In the genomic region with DNA sequence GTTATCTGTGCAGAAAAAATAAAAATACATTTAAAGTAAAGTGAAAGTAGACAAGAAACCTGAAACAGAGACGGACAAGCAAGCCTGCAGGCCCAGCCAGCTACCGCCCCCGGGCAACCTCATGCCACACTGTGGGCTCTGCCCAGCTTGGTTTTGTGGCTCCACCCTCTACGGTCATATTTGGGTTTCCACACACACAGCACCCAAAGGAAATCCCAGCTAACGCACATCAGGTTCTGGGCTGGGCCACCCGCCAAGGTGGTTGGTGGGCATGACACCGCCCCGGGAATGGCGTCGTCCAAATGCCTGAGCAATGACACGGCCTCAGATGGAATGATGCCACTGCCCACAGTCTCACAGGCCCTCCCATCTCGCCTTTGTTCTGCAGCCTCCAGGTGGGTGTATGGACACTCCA, we compare ENCODE assay signal across 9 cellular contexts. TPM values are rescaled to one million over a fixed set of nuclear protein-coding genes. Genes with fewer than 3 reads are reported as not detected.
DNase-seq lines count a peak whose midpoint lies in the region; ATAC-seq and TF ChIP-seq lines count a peak whose summit lies in the region.
"Had no signal": no experiment of that assay in that cellular context is flagged by ENCODE, and none has a peak within 500 bp of the region (broad histone marks: within the 10 kb centered on the region; RNA-seq: fewer than 3 reads in every experiment).

No MANE protein-coding gene starts in this region.

- no peaks in the 10 kb centered on the region for H3K79me2 ChIP-seq in Karpas-422 (ENCODE audit: low read length)

- H3K9me2 ChIP-seq in Karpas-422 (replicated peaks; ENCODE audit: insufficient read depth, low read length): no peaks in the 10 kb centered on the region

- H3K27me3 ChIP-seq in Karpas-422 (ENCODE audit: low read length): no peaks in the 10 kb centered on the region

- H4K20me1 ChIP-seq in Karpas-422 (ENCODE audit: insufficient read depth, low read depth, low read length): no peaks in the 10 kb centered on the region

- no peak overlapping the region for H3K9ac ChIP-seq in Karpas-422 (ENCODE audit: low read length)

- H3K4me3 ChIP-seq in fibroblast of mammary gland (ENCODE audit: control insufficient read depth, low read depth, low read length) (no peak overlapping the region), Karpas-422 (ENCODE audit: low read length) (no peak overlapping the region)

- no peaks in the 10 kb centered on the region for H3K9me3 ChIP-seq in Karpas-422 (ENCODE audit: low read length)

- no peak overlapping the region for H3K27ac ChIP-seq in Karpas-422 (ENCODE audit: low read length)
- H3K27ac ChIP-seq: VCaP had no signal

- no peak for TF ChIP-seq CTCF in fibroblast of mammary gland (conservative IDR thresholded peaks at IDR 0.05; ENCODE audit: control insufficient read depth, insufficient read depth, low read depth, low read length)

- DNase-seq in HS-5 (ENCODE audit: low read depth) (peak; percentile 94), fibroblast of mammary gland (ENCODE audit: low read depth) (peak; percentile 68), Karpas-422 (no peak), NCI-H2081 (lab: John Stamatoyannopoulos, UW) (no peak)
- DNase-seq in activated CD8-positive, alpha-beta memory T cell treated with anti-CD3 and anti-CD28 coated beads for 24 hours: peak; percentile 79
- DNase-seq in stimulated activated CD8-positive, alpha-beta memory T cell treated with anti-CD3 and anti-CD28 coated beads, Interleukin-15, amount 100 ng/mL, for 4 hours (ENCODE audit: low read depth in 2 of 2): peak; percentile 31 to 43

- H3K4me2 ChIP-seq in Karpas-422 (ENCODE audit: low read depth, low read length, poor library complexity, severe bottlenecking): no peak overlapping the region

- ATAC-seq in GM18858 (IDR thresholded peaks at IDR 0.05; ENCODE audit: unreplicated experiment): no peak
- ATAC-seq in HG02763 (IDR thresholded peaks at IDR 0.05; ENCODE audit: unreplicated experiment): no peak

- no peak overlapping the region for H2AFZ ChIP-seq in Karpas-422 (ENCODE audit: low read length)

- no peaks in the 10 kb centered on the region for H3K36me3 ChIP-seq in Karpas-422 (ENCODE audit: insufficient read depth, low read length)

- H3K4me1 ChIP-seq in Karpas-422 (ENCODE audit: low read length): no peaks in the 10 kb centered on the region

RNA-seq across cellular contexts. Expression of gene FAM110A, which starts 22.9 kb away (rescaled TPM):
- 0.89 and 3.1 TPM in 2 replicates for total RNA-seq in Karpas-422 (2014; rRNA removed; shearing (Covaris generic); ENCODE audit: low replicate concordance)

RNA-seq across cellular contexts. Expression of gene ANGPT4, which starts 59.8 kb away (rescaled TPM):
- total RNA-seq in Karpas-422 (2014; rRNA removed; shearing (Covaris generic); ENCODE audit: low replicate concordance): not detected in 2 replicates

Comparison
In these comparisons a context has a peak if more than half of its experiments do, and no peak if none do; other contexts are left out.
1. DNase-seq: peak in HS-5 (single experiment), activated CD8-positive, alpha-beta memory T cell treated with anti-CD3 and anti-CD28 coated beads for 24 hours (single experiment), fibroblast of mammary gland (single experiment) and stimulated activated CD8-positive, alpha-beta memory T cell treated with anti-CD3 and anti-CD28 coated beads, Interleukin-15, amount 100 ng/mL, for 4 hours (2 of 2); none in Karpas-422 (single experiment) and NCI-H2081 (0 of 2).